Comparison of ENCODE assay signal across 1 cellular context in the genomic region with DNA sequence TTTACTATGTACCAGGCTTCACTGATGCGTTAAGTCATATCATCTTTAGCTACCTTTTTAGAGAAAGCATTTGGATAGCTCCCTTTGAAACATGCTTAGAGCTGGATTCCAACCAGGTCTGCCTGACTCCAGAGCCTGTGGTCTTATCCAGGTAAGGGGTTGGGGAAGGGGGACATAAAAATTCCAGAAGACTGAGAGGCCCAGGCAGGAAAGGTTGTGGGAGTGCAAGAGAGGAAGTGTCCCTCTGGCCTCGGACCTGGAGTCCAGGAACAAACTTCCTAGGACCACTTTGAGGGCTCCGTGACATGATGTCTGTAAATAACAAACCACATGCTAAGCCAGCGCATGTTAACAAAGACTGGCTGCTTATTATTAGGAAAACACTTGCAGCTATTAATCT.
TF ChIP-seq lines count a peak whose summit lies in the region.

No MANE protein-coding gene starts in this region.

TF ChIP-seq in GM23338, 12 proteins besides CTCF, POLR2A, EP300 and RAD21 (continued from another document):
- TF ChIP-seq, protein P1, sequence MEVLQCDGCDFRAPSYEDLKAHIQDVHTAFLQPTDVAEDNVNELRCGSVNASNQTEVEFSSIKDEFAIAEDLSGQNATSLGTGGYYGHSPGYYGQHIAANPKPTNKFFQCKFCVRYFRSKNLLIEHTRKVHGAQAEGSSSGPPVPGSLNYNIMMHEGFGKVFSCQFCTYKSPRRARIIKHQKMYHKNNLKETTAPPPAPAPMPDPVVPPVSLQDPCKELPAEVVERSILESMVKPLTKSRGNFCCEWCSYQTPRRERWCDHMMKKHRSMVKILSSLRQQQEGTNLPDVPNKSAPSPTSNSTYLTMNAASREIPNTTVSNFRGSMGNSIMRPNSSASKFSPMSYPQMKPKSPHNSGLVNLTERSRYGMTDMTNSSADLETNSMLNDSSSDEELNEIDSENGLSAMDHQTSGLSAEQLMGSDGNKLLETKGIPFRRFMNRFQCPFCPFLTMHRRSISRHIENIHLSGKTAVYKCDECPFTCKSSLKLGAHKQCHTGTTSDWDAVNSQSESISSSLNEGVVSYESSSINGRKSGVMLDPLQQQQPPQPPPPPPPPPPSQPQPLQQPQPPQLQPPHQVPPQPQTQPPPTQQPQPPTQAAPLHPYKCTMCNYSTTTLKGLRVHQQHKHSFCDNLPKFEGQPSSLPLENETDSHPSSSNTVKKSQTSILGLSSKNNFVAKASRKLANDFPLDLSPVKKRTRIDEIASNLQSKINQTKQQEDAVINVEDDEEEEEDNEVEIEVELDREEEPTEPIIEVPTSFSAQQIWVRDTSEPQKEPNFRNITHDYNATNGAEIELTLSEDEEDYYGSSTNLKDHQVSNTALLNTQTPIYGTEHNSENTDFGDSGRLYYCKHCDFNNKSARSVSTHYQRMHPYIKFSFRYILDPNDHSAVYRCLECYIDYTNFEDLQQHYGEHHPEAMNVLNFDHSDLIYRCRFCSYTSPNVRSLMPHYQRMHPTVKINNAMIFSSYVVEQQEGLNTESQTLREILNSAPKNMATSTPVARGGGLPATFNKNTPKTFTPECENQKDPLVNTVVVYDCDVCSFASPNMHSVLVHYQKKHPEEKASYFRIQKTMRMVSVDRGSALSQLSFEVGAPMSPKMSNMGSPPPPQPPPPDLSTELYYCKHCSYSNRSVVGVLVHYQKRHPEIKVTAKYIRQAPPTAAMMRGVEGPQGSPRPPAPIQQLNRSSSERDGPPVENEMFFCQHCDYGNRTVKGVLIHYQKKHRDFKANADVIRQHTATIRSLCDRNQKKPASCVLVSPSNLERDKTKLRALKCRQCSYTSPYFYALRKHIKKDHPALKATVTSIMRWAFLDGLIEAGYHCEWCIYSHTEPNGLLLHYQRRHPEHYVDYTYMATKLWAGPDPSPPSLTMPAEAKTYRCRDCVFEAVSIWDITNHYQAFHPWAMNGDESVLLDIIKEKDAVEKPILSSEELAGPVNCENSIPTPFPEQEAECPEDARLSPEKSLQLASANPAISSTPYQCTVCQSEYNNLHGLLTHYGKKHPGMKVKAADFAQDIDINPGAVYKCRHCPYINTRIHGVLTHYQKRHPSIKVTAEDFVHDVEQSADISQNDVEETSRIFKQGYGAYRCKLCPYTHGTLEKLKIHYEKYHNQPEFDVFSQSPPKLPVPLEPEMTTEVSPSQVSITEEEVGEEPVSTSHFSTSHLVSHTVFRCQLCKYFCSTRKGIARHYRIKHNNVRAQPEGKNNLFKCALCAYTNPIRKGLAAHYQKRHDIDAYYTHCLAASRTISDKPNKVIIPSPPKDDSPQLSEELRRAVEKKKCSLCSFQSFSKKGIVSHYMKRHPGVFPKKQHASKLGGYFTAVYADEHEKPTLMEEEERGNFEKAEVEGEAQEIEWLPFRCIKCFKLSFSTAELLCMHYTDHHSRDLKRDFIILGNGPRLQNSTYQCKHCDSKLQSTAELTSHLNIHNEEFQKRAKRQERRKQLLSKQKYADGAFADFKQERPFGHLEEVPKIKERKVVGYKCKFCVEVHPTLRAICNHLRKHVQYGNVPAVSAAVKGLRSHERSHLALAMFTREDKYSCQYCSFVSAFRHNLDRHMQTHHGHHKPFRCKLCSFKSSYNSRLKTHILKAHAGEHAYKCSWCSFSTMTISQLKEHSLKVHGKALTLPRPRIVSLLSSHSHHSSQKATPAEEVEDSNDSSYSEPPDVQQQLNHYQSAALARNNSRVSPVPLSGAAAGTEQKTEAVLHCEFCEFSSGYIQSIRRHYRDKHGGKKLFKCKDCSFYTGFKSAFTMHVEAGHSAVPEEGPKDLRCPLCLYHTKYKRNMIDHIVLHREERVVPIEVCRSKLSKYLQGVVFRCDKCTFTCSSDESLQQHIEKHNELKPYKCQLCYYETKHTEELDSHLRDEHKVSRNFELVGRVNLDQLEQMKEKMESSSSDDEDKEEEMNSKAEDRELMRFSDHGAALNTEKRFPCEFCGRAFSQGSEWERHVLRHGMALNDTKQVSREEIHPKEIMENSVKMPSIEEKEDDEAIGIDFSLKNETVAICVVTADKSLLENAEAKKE (CRISPR knock-in tag; IDR thresholded peaks at IDR 0.05), result no peak
- TF ChIP-seq EZH2 (IDR thresholded peaks at IDR 0.05; ENCODE audit: low read depth, unreplicated experiment), result no peak
- TF ChIP-seq NANOG (IDR thresholded peaks at IDR 0.05; ENCODE audit: borderline replicate concordance), result no peak
- no peak for TF ChIP-seq JUNB (IDR thresholded peaks at IDR 0.05; ENCODE audit: unreplicated experiment)
- no peak for TF ChIP-seq STAT1 (IDR thresholded peaks at IDR 0.05; ENCODE audit: unreplicated experiment)
- TF ChIP-seq ZNF331 (CRISPR knock-in tag; IDR thresholded peaks at IDR 0.05; ENCODE audit: low read depth), result no peak
- TF ChIP-seq, protein P2, sequence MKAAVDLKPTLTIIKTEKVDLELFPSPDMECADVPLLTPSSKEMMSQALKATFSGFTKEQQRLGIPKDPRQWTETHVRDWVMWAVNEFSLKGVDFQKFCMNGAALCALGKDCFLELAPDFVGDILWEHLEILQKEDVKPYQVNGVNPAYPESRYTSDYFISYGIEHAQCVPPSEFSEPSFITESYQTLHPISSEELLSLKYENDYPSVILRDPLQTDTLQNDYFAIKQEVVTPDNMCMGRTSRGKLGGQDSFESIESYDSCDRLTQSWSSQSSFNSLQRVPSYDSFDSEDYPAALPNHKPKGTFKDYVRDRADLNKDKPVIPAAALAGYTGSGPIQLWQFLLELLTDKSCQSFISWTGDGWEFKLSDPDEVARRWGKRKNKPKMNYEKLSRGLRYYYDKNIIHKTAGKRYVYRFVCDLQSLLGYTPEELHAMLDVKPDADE (IDR thresholded peaks at IDR 0.05), result no peak
- TF ChIP-seq CREB1 (CRISPR knock-in tag; IDR thresholded peaks at IDR 0.05; ENCODE audit: low read depth), result no peak
- TF ChIP-seq REST (IDR thresholded peaks at IDR 0.05; ENCODE audit: unreplicated experiment), result no peak
